In genomic region chr11:118609380-118610219, GRCh38 we compare ENCODE assay signal across 8 cellular contexts. TPM values are rescaled to one million over a fixed set of nuclear protein-coding genes. Genes with fewer than 3 reads are reported as not detected.
A peak's percentile ranks its signal among the peaks of the same experiment; 100 is the strongest.
DNase-seq lines count a peak whose midpoint lies in the region; ATAC-seq and TF ChIP-seq lines count a peak whose summit lies in the region.

No MANE protein-coding gene starts in this region.

- ATAC-seq in HG03432 (IDR thresholded peaks at IDR 0.05; ENCODE audit: unreplicated experiment) (no peak), HG02623 (IDR thresholded peaks at IDR 0.05; ENCODE audit: unreplicated experiment) (no peak), GM18511 (IDR thresholded peaks at IDR 0.05; ENCODE audit: unreplicated experiment) (no peak), HG03520 (IDR thresholded peaks at IDR 0.05; ENCODE audit: unreplicated experiment) (no peak)

- TF ChIP-seq POLR2A in Peyer's patch (IDR thresholded peaks at IDR 0.05): no peak

- TF ChIP-seq CTCF in Peyer's patch (IDR thresholded peaks at IDR 0.05) (no peak), ascending aorta (IDR thresholded peaks at IDR 0.05) (no peak)

- H3K4me3 ChIP-seq in Peyer's patch (peak overlapping the region; percentile 61 to 74 (median 66)), ascending aorta (peak overlapping the region; percentile 77)

- H3K27me3 ChIP-seq in Peyer's patch (no peaks in the 10 kb centered on the region), ascending aorta (no peaks in the 10 kb centered on the region), layer of hippocampus (ENCODE audit: control insufficient read depth, insufficient read depth, low read length) (no peaks in the 10 kb centered on the region)

- H3K9me3 ChIP-seq in Peyer's patch: no peaks in the 10 kb centered on the region
- H3K9me3 ChIP-seq in ascending aorta: no peaks in the 10 kb centered on the region

- DNase-seq in Peyer's patch (peak in 1 of 3 donors; percentile 25), ascending aorta (ENCODE audit: low spot score in 2 of 2) (peak in 1 of 2 donors; percentile 70)
- DNase-seq in stimulated activated CD4-positive, alpha-beta T cell treated with anti-CD3 and anti-CD28 coated beads, Interleukin-4, amount 100 ng/mL, for 24 hours: peak; percentile 19

- H3K4me1 ChIP-seq in Peyer's patch (peaks cover 0 to 62% (median 26%) of the 10 kb centered on the region in 4 donors), ascending aorta (peaks cover 14 to 59% of the 10 kb centered on the region in 2 donors)

- intact Hi-C loops in ascending aorta (cut with DNase I): loop anchor here (2.0 kb wide), 4 partner anchors 15 to 49 kb away; partner anchors contain the start of gene IFT46

- H3K27ac ChIP-seq in Peyer's patch (peak overlapping the region; percentile 75 to 89 (median 85)), ascending aorta (peak overlapping the region; percentile 94 to 99), layer of hippocampus (ENCODE audit: low read depth, low read length) (peak overlapping the region; percentile 94)

- H3K36me3 ChIP-seq in Peyer's patch: peaks cover 0 to 9% (median 0%) of the 10 kb centered on the region in 3 donors
- H3K36me3 ChIP-seq in ascending aorta: peaks cover 11 to 13% of the 10 kb centered on the region in 2 donors

RNA-seq across cellular contexts. Expression of gene PHLDB1, which starts 2.2 kb away (rescaled TPM):
- total RNA-seq in Peyer's patch (100 to 1,000 TPM in 2 of 4 donors, 10 to 100 TPM in 2; 32.4 to 380 (median 93.8) TPM), ascending aorta (200 TPM)

RNA-seq across cellular contexts. Expression of gene ARCN1, which starts 37.4 kb away (rescaled TPM):
- total RNA-seq in Peyer's patch (100 to 1,000 TPM in 2 of 4 donors, 10 to 100 TPM in 2; 54.5 to 116 (median 91.0) TPM), ascending aorta (93.8 TPM)

RNA-seq across cellular contexts. Expression of gene IFT46, which starts 43.9 kb away (rescaled TPM):
- total RNA-seq in Peyer's patch: 10 to 100 TPM; 12.5 to 32.2 (median 14.4) TPM
- total RNA-seq in ascending aorta: 34.9 TPM
